In genomic region chr9:110742741-110743371, GRCh38 we compare ENCODE assay signal across 1 cellular context.
TF ChIP-seq lines count a peak whose summit lies in the region.

No MANE protein-coding gene starts in this region.

TF ChIP-seq in HEK293T, 16 proteins besides CTCF, POLR2A, EP300 and RAD21 (continued from another document):
- no peak for TF ChIP-seq TARDBP (IDR thresholded peaks at IDR 0.05)
- TF ChIP-seq L3MBTL2 (conservative IDR thresholded peaks at IDR 0.05) = no peak
- TF ChIP-seq FOXA1 (IDR thresholded peaks at IDR 0.05) = no peak
- TF ChIP-seq FOXK2 (IDR thresholded peaks at IDR 0.05) = no peak
- no peak for TF ChIP-seq ELF4 (IDR thresholded peaks at IDR 0.05)
- TF ChIP-seq SUZ12 (IDR thresholded peaks at IDR 0.05) = no peak
TF ChIP-seq in HEK293T: peak in this region for 0.
